Comparison of ENCODE assay signal across 8 cellular contexts in genomic region chr11:34916014-34916809, GRCh38. TPM values are rescaled to one million over a fixed set of nuclear protein-coding genes. Genes with fewer than 3 reads are reported as not detected.
DNase-seq lines count a peak whose midpoint lies in the region; ATAC-seq and TF ChIP-seq lines count a peak whose summit lies in the region.

A gene with protein sequence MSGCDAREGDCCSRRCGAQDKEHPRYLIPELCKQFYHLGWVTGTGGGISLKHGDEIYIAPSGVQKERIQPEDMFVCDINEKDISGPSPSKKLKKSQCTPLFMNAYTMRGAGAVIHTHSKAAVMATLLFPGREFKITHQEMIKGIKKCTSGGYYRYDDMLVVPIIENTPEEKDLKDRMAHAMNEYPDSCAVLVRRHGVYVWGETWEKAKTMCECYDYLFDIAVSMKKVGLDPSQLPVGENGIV (minus strand): TSS chr11:34916379. CDS start chr11:34916284, 95 bp downstream.
Gene PDHX, plus strand, starts transcription at chr11:34916618. Its CDS starts 38 bp downstream, at chr11:34916656.

- no peaks in the 10 kb centered on the region for H3K27me3 Mint-ChIP-seq in natural killer cell treated with Interleukin-12 subunit alpha and Interleukin-12 subunit beta and Interleukin-15 and Interleukin-18, amount 100 ng/mL, for 72 hours

- H3K4me3 Mint-ChIP-seq in natural killer cell treated with Interleukin-12 subunit alpha and Interleukin-12 subunit beta and Interleukin-15 and Interleukin-18, amount 100 ng/mL, for 72 hours = peak within 1 kb of the TSS; percentile 98

- peak within 1 kb of the TSS; percentile 87 for H3K4me3 ChIP-seq in HAP-1
- peak within 1 kb of the TSS; percentile 99 for H3K4me3 ChIP-seq in MG63
- H3K4me3 ChIP-seq in fibroblast of pulmonary artery (replicated peaks; ENCODE audit: low read depth, low read length) = peak within 1 kb of the TSS; percentile 91

- peaks cover 27 to 42% of the 10 kb centered on the region in 2 donors for H3K4me1 Mint-ChIP-seq in natural killer cell treated with Interleukin-12 subunit alpha and Interleukin-12 subunit beta and Interleukin-15 and Interleukin-18, amount 100 ng/mL, for 72 hours (ENCODE audit: low read depth in 2 of 2)

- H3K36me3 ChIP-seq in HAP-1 (replicated peaks) = peaks cover 21% of the 10 kb centered on the region
- peaks cover 64% of the 10 kb centered on the region for H3K36me3 ChIP-seq in MG63

- H3K9me3 ChIP-seq in HAP-1 = no peaks in the 10 kb centered on the region
- H3K9me3 ChIP-seq in MG63 = peaks cover 3% of the 10 kb centered on the region; the same call in 1 of the 2 replicates

- no peaks in the 10 kb centered on the region for H3K36me3 Mint-ChIP-seq in natural killer cell treated with Interleukin-12 subunit alpha and Interleukin-12 subunit beta and Interleukin-15 and Interleukin-18, amount 100 ng/mL, for 72 hours

- H3K9me3 Mint-ChIP-seq in natural killer cell treated with Interleukin-12 subunit alpha and Interleukin-12 subunit beta and Interleukin-15 and Interleukin-18, amount 100 ng/mL, for 72 hours = no peaks in the 10 kb centered on the region

- in situ Hi-C loops in G401 (cut with HindIII; ENCODE audit: low sequenced_read_pairs) = no loop called here
- in situ Hi-C loops in HAP-1 (cut with MboI; ENCODE audit: low sequenced_read_pairs) = loop anchor here (10.0 kb wide), 1 partner anchor 479 kb away; no protein-coding TSS in a partner anchor

- peak; percentile 96 for ATAC-seq in natural killer cell treated with Interleukin-12 subunit alpha and Interleukin-12 subunit beta and Interleukin-15 and Interleukin-18, amount 100 ng/mL, for 72 hours

- no peaks in the 10 kb centered on the region for H3K27me3 ChIP-seq in HAP-1 (ENCODE audit: low read depth)
- H3K27me3 ChIP-seq in MG63 = no peaks in the 10 kb centered on the region

- H3K4me1 ChIP-seq in HAP-1 = peaks cover 8% of the 10 kb centered on the region

- DNase-seq in G401 (ENCODE audit: low spot score) (peak; percentile 98), HAP-1 (ENCODE audit: low spot score in 2 of 2) (peak; percentile 88 to 100), MG63 (peak; percentile 100), SHP77 (lab: John Stamatoyannopoulos, UW) (peak; percentile 98 to 99), fibroblast of pulmonary artery (ENCODE audit: low read depth) (peak; percentile 99)
- DNase-seq in activated effector memory CD4-positive, alpha-beta T cell treated with Interleukin-2 at 50 U/mL for 16 hours = peak; percentile 95
- peak; percentile 99 for DNase-seq in natural killer cell treated with Interleukin-12 subunit alpha and Interleukin-12 subunit beta and Interleukin-15 and Interleukin-18, amount 100 ng/mL, for 72 hours (ENCODE audit: low spot score)
- peak; percentile 98 for DNase-seq in stimulated activated naive CD4-positive, alpha-beta T cell treated with Interleukin-2 at 50 U/mL for 16 hours (lab: John Stamatoyannopoulos, UW)

- H3K27ac Mint-ChIP-seq in natural killer cell treated with Interleukin-12 subunit alpha and Interleukin-12 subunit beta and Interleukin-15 and Interleukin-18, amount 100 ng/mL, for 72 hours = peak within 1 kb of the TSS; percentile 83 to 94

- no peak for TF ChIP-seq CTCF in fibroblast of pulmonary artery (IDR thresholded peaks at IDR 0.05; ENCODE audit: low read length, missing control alignments)

RNA-seq across cellular contexts. Expression of the first gene that starts in this region (rescaled TPM):
- total RNA-seq in G401 (2014; rRNA removed; shearing (Covaris generic)) = 28.6 and 35.4 TPM in 2 replicates
- 84.2 and 193 TPM in 2 replicates for total RNA-seq in MG63 (2014; rRNA removed; shearing (Covaris generic); ENCODE audit: low replicate concordance)
- 10 to 100 TPM; 26.0 to 28.4 TPM for total RNA-seq in natural killer cell treated with Interleukin-12 subunit alpha and Interleukin-12 subunit beta and Interleukin-15 and Interleukin-18, amount 100 ng/mL, for 72 hours

RNA-seq across cellular contexts. Expression of gene PDHX, which starts in this region (rescaled TPM):
- 28.7 and 40.6 TPM in 2 replicates for total RNA-seq in G401 (2014; rRNA removed; shearing (Covaris generic))
- 64.3 and 88.0 TPM in 2 replicates for total RNA-seq in MG63 (2014; rRNA removed; shearing (Covaris generic); ENCODE audit: low replicate concordance)
- 10 to 100 TPM; 27.6 to 37.3 TPM for total RNA-seq in natural killer cell treated with Interleukin-12 subunit alpha and Interleukin-12 subunit beta and Interleukin-15 and Interleukin-18, amount 100 ng/mL, for 72 hours

Comparison
In these comparisons a context has a peak if more than half of its experiments do, and no peak if none do; other contexts are left out.
1. Peak in every context shown above with its lines: DNase-seq, ATAC-seq and H3K4me3 ChIP-seq.